In genomic region chr11:61489833-61490585, GRCh38 we compare ENCODE assay signal across 8 cellular contexts. TPM values are rescaled to one million over a fixed set of nuclear protein-coding genes. Genes with fewer than 3 reads are reported as not detected.
DNase-seq lines count a peak whose midpoint lies in the region; FAIRE-seq and TF ChIP-seq lines count a peak whose summit lies in the region.
"Had no signal": no experiment of that assay in that cellular context is flagged by ENCODE, and none has a peak within 500 bp of the region (broad histone marks: within the 10 kb centered on the region; RNA-seq: fewer than 3 reads in every experiment).

No MANE protein-coding gene starts in this region.

- H3K4me3 ChIP-seq in MG63 = no peak overlapping the region
- H3K4me3 ChIP-seq in astrocyte (ENCODE audit: insufficient read depth, low read depth, low read length) = no peak overlapping the region
- H3K4me3 ChIP-seq in stomach smooth muscle (ENCODE audit: low read length in 2 of 2) = peak overlapping the region; percentile 29 to 67

- H3K9me3 Mint-ChIP-seq in astrocyte (ENCODE audit: unreplicated experiment) = peaks cover 2% of the 10 kb centered on the region

- no peaks in the 10 kb centered on the region for H3K27me3 ChIP-seq in MG63
- no peaks in the 10 kb centered on the region for H3K27me3 ChIP-seq in astrocyte (ENCODE audit: insufficient read depth, low read length)
- no peaks in the 10 kb centered on the region for H3K27me3 ChIP-seq in stomach smooth muscle (ENCODE audit: control insufficient read depth in 1 of 2, insufficient read depth in 2 of 2, low read length in 2 of 2)

- H3K27me3 Mint-ChIP-seq in astrocyte (ENCODE audit: low read depth, unreplicated experiment) = peaks cover 39% of the 10 kb centered on the region

- peak; percentile 90 for DNase-seq in MG63
- DNase-seq in astrocyte (ENCODE audit: low read depth) = peak; percentile 22
- DNase-seq in iPS-NIHi7 (ENCODE audit: extremely low spot score) = peak; percentile 80
- no peak for DNase-seq in COR-L47 (lab: John Stamatoyannopoulos, UW)
- no peak for DNase-seq in stimulated activated CD4-positive, alpha-beta T cell treated with anti-CD3 and anti-CD28 coated beads, Interleukin-12 subunit alpha, Interleukin-12 subunit beta, amount 100 ng/mL, for 4 hours
- DNase-seq in activated CD8-positive, alpha-beta memory T cell treated with anti-CD3 and anti-CD28 coated beads, Interleukin-2, amount 50 U/mL, for 48 hours = no peak
- DNase-seq: NCI-H1105 had no signal

- H3K36me3 ChIP-seq in MG63 (no peaks in the 10 kb centered on the region), astrocyte (ENCODE audit: insufficient read depth, low read length) (no peaks in the 10 kb centered on the region), stomach smooth muscle (ENCODE audit: control insufficient read depth in 2 of 2, insufficient read depth in 2 of 2, low read length in 2 of 2) (no peaks in the 10 kb centered on the region)

- H3K9me3 ChIP-seq in MG63 = no peaks in the 10 kb centered on the region
- no peaks in the 10 kb centered on the region for H3K9me3 ChIP-seq in astrocyte (ENCODE audit: insufficient read depth, low read depth, low read length)
- no peaks in the 10 kb centered on the region for H3K9me3 ChIP-seq in stomach smooth muscle (ENCODE audit: control insufficient read depth in 2 of 2, low read length in 2 of 2)

- H3K9ac ChIP-seq in astrocyte (ENCODE audit: low read length) (no peak overlapping the region), stomach smooth muscle (ENCODE audit: low read length in 2 of 2) (peak overlapping the region; percentile 23 to 42)

- H3K27ac Mint-ChIP-seq in astrocyte (ENCODE audit: unreplicated experiment) = no peak overlapping the region

- H3K27ac ChIP-seq in astrocyte (ENCODE audit: low read depth, low read length) (no peak overlapping the region), stomach smooth muscle (ENCODE audit: low read length) (peak overlapping the region; percentile 82)

- FAIRE-seq in astrocyte (lab: Jason Lieb, UNC) = no peak

- H3K36me3 Mint-ChIP-seq in astrocyte (ENCODE audit: low read depth, unreplicated experiment) = peaks cover 2% of the 10 kb centered on the region

- peaks cover 18% of the 10 kb centered on the region for H3K4me1 Mint-ChIP-seq in astrocyte (ENCODE audit: low read depth, unreplicated experiment)

- no peak overlapping the region for H2AFZ ChIP-seq in astrocyte (ENCODE audit: low read depth, low read length)

- TF ChIP-seq CTCF in astrocyte (IDR thresholded peaks at IDR 0.05; ENCODE audit: insufficient read depth, low read depth, low read length) = no peak

- peak overlapping the region; percentile 1 for H3K4me2 ChIP-seq in astrocyte (ENCODE audit: low read length)

- H3K79me2 ChIP-seq in astrocyte (ENCODE audit: insufficient read depth, low read length) = no peaks in the 10 kb centered on the region

- no peak overlapping the region for H3K4me3 Mint-ChIP-seq in astrocyte (ENCODE audit: unreplicated experiment)

- H4K20me1 ChIP-seq in astrocyte (ENCODE audit: insufficient read depth, low read length) = no peaks in the 10 kb centered on the region

- H3K4me1 ChIP-seq in astrocyte (ENCODE audit: insufficient read depth, low read length) (peaks cover 8% of the 10 kb centered on the region), stomach smooth muscle (ENCODE audit: control insufficient read depth, insufficient read depth, low read length) (peaks cover 35% of the 10 kb centered on the region)

RNA-seq across cellular contexts. Expression of gene LRRC10B, which starts 18.5 kb away (rescaled TPM):
- total RNA-seq in MG63 (2014; rRNA removed; shearing (Covaris generic); ENCODE audit: low replicate concordance) = 1.0 and 1.3 TPM in 2 replicates
- total RNA-seq in astrocyte = 0.09 and 0.12 TPM in 2 replicates

Comparison
In these comparisons a context has a peak if more than half of its experiments do, and no peak if none do; other contexts are left out.
1. DNase-seq: peak in MG63 (single experiment), astrocyte (single experiment) and iPS-NIHi7 (single experiment); none in COR-L47 (single experiment), stimulated activated CD4-positive, alpha-beta T cell treated with anti-CD3 and anti-CD28 coated beads, Interleukin-12 subunit alpha, Interleukin-12 subunit beta, amount 100 ng/mL, for 4 hours (single experiment) and activated CD8-positive, alpha-beta memory T cell treated with anti-CD3 and anti-CD28 coated beads, Interleukin-2, amount 50 U/mL, for 48 hours (single experiment).
2. H3K4me3 ChIP-seq: peak in stomach smooth muscle (2 of 2); none in MG63 (single experiment) and astrocyte (single experiment).